9 cellular contexts compared by ENCODE assay signal in genomic region chr14:35534884-35535793, GRCh38. TPM values are rescaled to one million over a fixed set of nuclear protein-coding genes. Genes with fewer than 3 reads are reported as not detected.
DNase-seq lines count a peak whose midpoint lies in the region; ATAC-seq, FAIRE-seq and TF ChIP-seq lines count a peak whose summit lies in the region.
"Had no signal": no experiment of that assay in that cellular context is flagged by ENCODE, and none has a peak within 500 bp of the region (broad histone marks: within the 10 kb centered on the region; RNA-seq: fewer than 3 reads in every experiment).

No MANE protein-coding gene starts in this region.

- 52% methylated on average over 56 of the region's 80 CpGs for WGBS in A549 (ENCODE audit: missing lambda C conversion rate)

- CTCF ChIA-PET in A549 (lab: Yijun Ruan, JAX), result interaction anchor here (0.6 to 1.1 kb wide), 4 partner anchors 16 to 283 kb away, joined by 3 to 4 read pairs (median 3); no protein-coding TSS in a partner anchor
- CTCF ChIA-PET in Panc1 (lab: Charles Lee), result no interaction called here

- ATAC-seq in A549 (peak; percentile 67 to 75), GM18511 (IDR thresholded peaks at IDR 0.05; ENCODE audit: unreplicated experiment) (peak; percentile 60), HG03108 (IDR thresholded peaks at IDR 0.05; ENCODE audit: unreplicated experiment) (peak; percentile 64), Panc1 (peak; percentile 46), omental fat pad (ENCODE audit: low FRiP score) (peak; percentile 81)

- H3K4me1 ChIP-seq in A549 (peaks cover 6% of the 10 kb centered on the region; the same call in 2 of the 3 replicates), Panc1 (ENCODE audit: control insufficient read depth, insufficient read depth, low read length) (no peaks in the 10 kb centered on the region)

- no peaks in the 10 kb centered on the region for H3K36me3 ChIP-seq in Panc1 (ENCODE audit: control insufficient read depth, insufficient read depth, low read length)

- peak overlapping the region; percentile 61 for H3K4me3 ChIP-seq in A549
- peak overlapping the region in 1 of 2 experiments; percentile 61; a peak in 1 of 4 replicates for H3K4me3 ChIP-seq in Panc1 (ENCODE audit: low read depth in 2 of 2, low read length in 2 of 2)
- peak overlapping the region; percentile 27 for H3K4me3 ChIP-seq in fibroblast of villous mesenchyme (ENCODE audit: low read depth, low read length)

- DNase-seq in A549 (ENCODE audit: low read depth in 1 of 2, low spot score in 1 of 2), result peak; percentile 33 to 53
- DNase-seq in Panc1 (ENCODE audit: low read depth, low spot score), result no peak
- peak; percentile 54 for DNase-seq in activated gamma-delta T cell treated with Interleukin-2 at 50 U/mL for 16 hours
- peak; percentile 65 for DNase-seq in fibroblast of villous mesenchyme (ENCODE audit: low read depth)
- no peak for DNase-seq in omental fat pad (ENCODE audit: low spot score)
- DNase-seq in ureter (ENCODE audit: low spot score), result peak; percentile 54

- TF ChIP-seq POLR2A in A549 (IDR thresholded peaks at IDR 0.05; ENCODE audit: low read length), result no peak

- no TSS peak for BruUV-seq in Panc1 (replicated peaks; lab: Mats Ljungman, UMichigan)

- TF ChIP-seq CTCF in A549 (IDR thresholded peaks at IDR 0.05) (no peak), Panc1 (IDR thresholded peaks at IDR 0.05) (no peak), fibroblast of villous mesenchyme (IDR thresholded peaks at IDR 0.05; ENCODE audit: insufficient read depth, low read depth, low read length) (no peak), omental fat pad (IDR thresholded peaks at IDR 0.05) (no peak)

- H3K27ac ChIP-seq in A549 (no peak overlapping the region), Panc1 (ENCODE audit: low read length) (no peak overlapping the region)
- H3K27ac ChIP-seq: tibial nerve had no signal

- no peak for FAIRE-seq in A549 (lab: Jason Lieb, UNC)

- intact Hi-C loops in Panc1 (cut with micrococcal nuclease; ENCODE audit: unreplicated experiment), result no loop called here

- TF ChIP-seq RAD21 in A549 (conservative IDR thresholded peaks at IDR 0.05 in 1 of 2, IDR thresholded peaks at IDR 0.05 in 1 of 2), result no peak

- in situ Hi-C loops in Panc1 (cut with HindIII; ENCODE audit: low pct_unique_long_range_greater_than_20kb, low sequenced_read_pairs), result no loop called here

- POLR2A ChIA-PET in A549 (lab: Yijun Ruan, JAX) (no interaction called here), Panc1 (lab: Charles Lee) (no interaction called here)

- peaks cover 18% of the 10 kb centered on the region for H3K27me3 ChIP-seq in Panc1 (ENCODE audit: control insufficient read depth, insufficient read depth, low read length)

- peak overlapping the region; percentile 96 for H3K4me2 ChIP-seq in A549

- no peak for TF ChIP-seq EP300 in A549 (IDR thresholded peaks at IDR 0.05)

- no peaks in the 10 kb centered on the region for H3K9me3 ChIP-seq in A549
- no peaks in the 10 kb centered on the region for H3K9me3 ChIP-seq in Panc1 (ENCODE audit: control insufficient read depth, insufficient read depth, low read depth, low read length)
- H3K9me3 ChIP-seq: tibial nerve had no signal

TF ChIP-seq in A549, 52 proteins besides CTCF, POLR2A, EP300 and RAD21 (continues in another document):
- no peak for TF ChIP-seq MYC (IDR thresholded peaks at IDR 0.05; ENCODE audit: borderline replicate concordance, low read length)
- peak; percentile 100 for TF ChIP-seq REST (IDR thresholded peaks at IDR 0.05)
- peak; percentile 98 for TF ChIP-seq EHMT2 (IDR thresholded peaks at IDR 0.05; ENCODE audit: low read depth)
- peak; percentile 51; the same call in 1 of the 2 replicates for TF ChIP-seq MAX (IDR thresholded peaks at IDR 0.05)
- no peak for TF ChIP-seq CBX2 (IDR thresholded peaks at IDR 0.05; ENCODE audit: borderline replicate concordance, low read depth)
- TF ChIP-seq FOXS1 (CRISPR knock-in tag; IDR thresholded peaks at IDR 0.05), result peak; percentile 96
- TF ChIP-seq ZFP36 (IDR thresholded peaks at IDR 0.05; ENCODE audit: borderline replicate concordance, partially characterized antibody), result no peak
- no peak for TF ChIP-seq FOSB (CRISPR knock-in tag; IDR thresholded peaks at IDR 0.05)
- no peak for TF ChIP-seq HMGXB4 (CRISPR knock-in tag; IDR thresholded peaks at IDR 0.05; ENCODE audit: borderline replicate concordance)
- peak; percentile 96 for TF ChIP-seq ZSCAN20 (CRISPR knock-in tag; IDR thresholded peaks at IDR 0.05)
- no peak for TF ChIP-seq MAZ (IDR thresholded peaks at IDR 0.05; ENCODE audit: borderline replicate concordance, low read depth, low read length)
- TF ChIP-seq TFCP2L1 (CRISPR knock-in tag; IDR thresholded peaks at IDR 0.05), result peak; percentile 80; the same call in 1 of the 2 replicates
- TF ChIP-seq JUNB (IDR thresholded peaks at IDR 0.05), result no peak
- no peak for TF ChIP-seq HOXA7 (CRISPR knock-in tag; IDR thresholded peaks at IDR 0.05)
- no peak for TF ChIP-seq RCOR1 (IDR thresholded peaks at IDR 0.05; ENCODE audit: low read depth, low read length)
- TF ChIP-seq MAFK (IDR thresholded peaks at IDR 0.05; ENCODE audit: partially characterized antibody), result no peak
- TF ChIP-seq E2F6 (IDR thresholded peaks at IDR 0.05; ENCODE audit: borderline replicate concordance, low read depth), result no peak
- TF ChIP-seq HEYL (CRISPR knock-in tag; IDR thresholded peaks at IDR 0.05), result peak; percentile 95
- TF ChIP-seq PHF8 (IDR thresholded peaks at IDR 0.05; ENCODE audit: borderline replicate concordance, low read depth), result no peak
- TF ChIP-seq RNF2 (IDR thresholded peaks at IDR 0.05; ENCODE audit: borderline replicate concordance, low read depth), result no peak

RNA-seq across cellular contexts. Expression of gene INSM2, which starts 1.2 kb away (rescaled TPM):
- polyA plus RNA-seq in A549 (2011; rRNA removed), result not detected in 2 replicates
- polyA plus RNA-seq in A549 (2012; cell fraction: cytosol; rRNA removed), result 0.01 TPM in 1 of 2 replicates, not detected in the other
- polyA plus RNA-seq in A549 (2012; cell fraction: nucleus; rRNA removed), result 0.04 and 0.07 TPM in 2 replicates
- polyA plus RNA-seq in A549 (2017; fragmentation: RNase III; extraction: RNeasy Plus Mini Kit Qiagen cat#74134 plus additional on column Dnase treatment), result not detected in 3 replicates
- not detected in 2 replicates for polyA minus RNA-seq in A549 (2011; rRNA and poly(A)+ RNA removed)
- not detected for total RNA-seq in Panc1 (2021; ENCODE audit: unreplicated experiment)
- not detected for polyA plus RNA-seq in Panc1 (2012; ENCODE audit: insufficient read length)
- total RNA-seq in fibroblast of villous mesenchyme, result not detected in 2 replicates
- under 1 TPM in 2 of 4 donors, not detected in 2; 0.13 to 0.47 TPM for total RNA-seq in omental fat pad
- total RNA-seq in ureter, result not detected
- total RNA-seq: tibial nerve had no signal

Comparison
In these comparisons a context has a peak if more than half of its experiments do, and no peak if none do; other contexts are left out.
1. DNase-seq: peak in A549 (2 of 2), activated gamma-delta T cell treated with Interleukin-2 at 50 U/mL for 16 hours (single experiment), fibroblast of villous mesenchyme (single experiment) and ureter (single experiment); none in Panc1 (single experiment) and omental fat pad (single experiment).
2. Peak in every context shown above with its lines, with median percentiles within 50 percentile points of each other: ATAC-seq.